20 cellular contexts compared by ENCODE assay signal in genomic region chr6:41494212-41495115, GRCh38. TPM values are rescaled to one million over a fixed set of nuclear protein-coding genes. Genes with fewer than 3 reads are reported as not detected.
DNase-seq lines count a peak whose midpoint lies in the region; ATAC-seq, FAIRE-seq and TF ChIP-seq lines count a peak whose summit lies in the region.
"Had no signal": no experiment of that assay in that cellular context is flagged by ENCODE, and none has a peak within 500 bp of the region (broad histone marks: within the 10 kb centered on the region; RNA-seq: fewer than 3 reads in every experiment).

No MANE protein-coding gene starts in this region.

- TF ChIP-seq POLR2A in HepG2 (IDR thresholded peaks at IDR 0.05; ENCODE audit: insufficient read depth in 1 of 2, low read depth in 2 of 2, low read length in 2 of 2) (no peak), right lobe of liver (IDR thresholded peaks at IDR 0.05) (no peak), GM12878 (IDR thresholded peaks at IDR 0.05; ENCODE audit: low read depth, low read length) (no peak)

- intact Hi-C loops in HepG2 (cut with micrococcal nuclease; ENCODE audit: unreplicated experiment) (no loop called here), right lobe of liver (cut with DNase I) (no loop called here), GM12878 (cut with micrococcal nuclease; ENCODE audit: unreplicated experiment) (no loop called here)

- no peak for TF ChIP-seq CTCF in HepG2 (CRISPR knock-in tag; IDR thresholded peaks at IDR 0.05)
- no peak for TF ChIP-seq CTCF in right lobe of liver (IDR thresholded peaks at IDR 0.05)
- no peak for TF ChIP-seq CTCF in GM12878 (IDR thresholded peaks at IDR 0.05 in 2 of 3, conservative IDR thresholded peaks at IDR 0.05 in 1 of 3; ENCODE audit: control insufficient read depth in 2 of 3, extremely low read depth in 1 of 3, insufficient read depth in 1 of 3, low read depth in 3 of 3, low read length in 3 of 3)
- TF ChIP-seq CTCF in lung (IDR thresholded peaks at IDR 0.05; ENCODE audit: control extremely low read depth, extremely low read depth) = no peak

- H3K4me3 ChIP-seq in HepG2 (replicated peaks in 1 of 3; ENCODE audit: insufficient read depth in 1 of 3, low read depth in 2 of 3, low read length in 3 of 3) (peak overlapping the region in 2 of 3 experiments; percentile 29 to 45; a peak in 3 of 6 replicates), right lobe of liver (no peak overlapping the region), GM12878 (no peak overlapping the region), lung (no peak overlapping the region)
- H3K4me3 ChIP-seq: esophagus muscularis mucosa, PC-9, psoas muscle, SJSA1, thoracic aorta had no signal

- TF ChIP-seq RAD21 in HepG2 (CRISPR knock-in tag; IDR thresholded peaks at IDR 0.05) = no peak
- no peak for TF ChIP-seq RAD21 in GM12878 (IDR thresholded peaks at IDR 0.05; ENCODE audit: insufficient read depth, low read depth, low read length)

- POLR2A ChIA-PET in HepG2 (lab: Yijun Ruan, JAX) (interaction anchor here (0.6 to 1.5 kb wide), 4 partner anchors 22 to 54 kb away, joined by 3 to 6 read pairs (median 4); no protein-coding TSS in a partner anchor), GM12878 (lab: Charles Lee) (interaction anchor here (1.1 kb wide), 1 partner anchor 37 kb away, joined by 4 read pairs; no protein-coding TSS in a partner anchor)

- no peaks in the 10 kb centered on the region for H3K79me2 ChIP-seq in HepG2 (ENCODE audit: insufficient read depth, low read length)
- H3K79me2 ChIP-seq in GM12878 (ENCODE audit: control insufficient read depth, insufficient read depth, low read length) = no peaks in the 10 kb centered on the region

- H3K9ac ChIP-seq in HepG2 (ENCODE audit: insufficient read depth, low read depth, low read length) (no peak overlapping the region), GM12878 (ENCODE audit: control insufficient read depth, insufficient read depth, low read length) (no peak overlapping the region)

- no peaks in the 10 kb centered on the region for H3K9me3 ChIP-seq in HepG2 (ENCODE audit: low read length)
- H3K9me3 ChIP-seq in right lobe of liver = no peaks in the 10 kb centered on the region
- H3K9me3 ChIP-seq in GM12878 (replicated peaks; ENCODE audit: control insufficient read depth, insufficient read depth, low read length) = no peaks in the 10 kb centered on the region
- no peaks in the 10 kb centered on the region for H3K9me3 ChIP-seq in lung (ENCODE audit: control insufficient read depth in 2 of 2, insufficient read depth in 1 of 2, low read length in 1 of 2)
- H3K9me3 ChIP-seq: esophagus muscularis mucosa, psoas muscle, SJSA1, thoracic aorta had no signal

- in situ Hi-C loops in HepG2 (cut with HindIII; ENCODE audit: extremely low pct_ligation_motif_present, low pct_unique_long_range_greater_than_20kb) (no loop called here), GM12878 (cut with MboI) (no loop called here)

- TF ChIP-seq EP300 in HepG2 (IDR thresholded peaks at IDR 0.05; ENCODE audit: low read depth in 2 of 2, low read length in 2 of 2) (0 out of 4 replicates have a peak, but pooled peaks of 1 of the 2 experiments have one; percentile 5), HepG2 (CRISPR knock-in tag; IDR thresholded peaks at IDR 0.05; ENCODE audit: borderline replicate concordance) (no peak), GM12878 (IDR thresholded peaks at IDR 0.05; ENCODE audit: borderline replicate concordance in 1 of 2, control insufficient read depth in 1 of 2, low read depth in 2 of 2, low read length in 2 of 2) (no peak)

- SMC1A ChIA-PET in GM12878 (lab: Charles Lee; ENCODE audit: uncharacterized antibody, unreplicated experiment) = interaction anchor here (0.7 to 1.6 kb wide), 2 partner anchors 23 to 45 kb away, joined by 3 to 4 read pairs; no protein-coding TSS in a partner anchor

- H2AFZ ChIP-seq in HepG2 (ENCODE audit: low read length) (no peak overlapping the region), GM12878 (ENCODE audit: control insufficient read depth, low read depth, low read length) (no peak overlapping the region)
- H2AFZ ChIP-seq: PC-9 had no signal

- H3K4me1 ChIP-seq in HepG2 (ENCODE audit: insufficient read depth, low read length) = peaks cover 69% of the 10 kb centered on the region
- no peaks in the 10 kb centered on the region for H3K4me1 ChIP-seq in right lobe of liver
- H3K4me1 ChIP-seq in GM12878 (ENCODE audit: control insufficient read depth, insufficient read depth, low read length) = peaks cover 27% of the 10 kb centered on the region
- H3K4me1 ChIP-seq in lung (ENCODE audit: control insufficient read depth in 2 of 2, insufficient read depth in 2 of 2, low read length in 2 of 2) = no peaks in the 10 kb centered on the region
- H3K4me1 ChIP-seq: psoas muscle had no signal

- H3K36me3 ChIP-seq in HepG2 (replicated peaks in 1 of 2; ENCODE audit: control insufficient read depth in 1 of 2, insufficient read depth in 2 of 2, low read length in 2 of 2) (no peaks in the 10 kb centered on the region), right lobe of liver (no peaks in the 10 kb centered on the region), GM12878 (ENCODE audit: control insufficient read depth in 2 of 2, insufficient read depth in 2 of 2, low read length in 1 of 2) (no peaks in the 10 kb centered on the region), lung (ENCODE audit: control insufficient read depth in 2 of 2, insufficient read depth in 2 of 2, low read length in 2 of 2) (no peaks in the 10 kb centered on the region)
- H3K36me3 ChIP-seq: esophagus muscularis mucosa, SJSA1, thoracic aorta had no signal

- H3K27ac ChIP-seq in HepG2 (ENCODE audit: extremely low read length, insufficient read depth, low read length) (no peak overlapping the region), right lobe of liver (no peak overlapping the region), GM12878 (ENCODE audit: control insufficient read depth, insufficient read depth) (no peak overlapping the region), lung (ENCODE audit: low read depth in 1 of 2, low read length in 1 of 2) (no peak overlapping the region)
- H3K27ac ChIP-seq: esophagus muscularis mucosa, PC-9, psoas muscle, SJSA1, thoracic aorta had no signal

- ATAC-seq in HepG2 (no peak), right lobe of liver (no peak), GM12878 (no peak), lung (ENCODE audit: insufficient read depth, low FRiP score) (peak; percentile 11), HG02970 (IDR thresholded peaks at IDR 0.05; ENCODE audit: low FRiP score, unreplicated experiment) (no peak), HG02678 (IDR thresholded peaks at IDR 0.05; ENCODE audit: unreplicated experiment) (no peak), HG03469 (IDR thresholded peaks at IDR 0.05; ENCODE audit: unreplicated experiment) (no peak)
- ATAC-seq: activated naive CD8-positive, alpha-beta T cell treated with anti-CD3 and anti-CD28 coated beads, Interleukin-2, amount 50 U/mL, for 24 hours; naive thymus-derived CD4-positive, alpha-beta T cell; psoas muscle had no signal

- H4K20me1 ChIP-seq in HepG2 (ENCODE audit: insufficient read depth, low read length) (no peaks in the 10 kb centered on the region), GM12878 (ENCODE audit: control insufficient read depth, insufficient read depth) (no peaks in the 10 kb centered on the region)

- H3K27me3 ChIP-seq in HepG2 (ENCODE audit: control insufficient read depth in 1 of 2, insufficient read depth in 2 of 2, low read length in 2 of 2) = peaks cover 3 to 8% of the 10 kb centered on the region in 2 experiments; a peak in 3 of 5 replicates
- no peaks in the 10 kb centered on the region for H3K27me3 ChIP-seq in right lobe of liver
- H3K27me3 ChIP-seq in GM12878 (replicated peaks in 1 of 2; ENCODE audit: control insufficient read depth in 2 of 2, insufficient read depth in 2 of 2, low read length in 1 of 2) = no peaks in the 10 kb centered on the region
- H3K27me3 ChIP-seq in lung (ENCODE audit: control insufficient read depth, insufficient read depth) = no peaks in the 10 kb centered on the region
- H3K27me3 ChIP-seq: SJSA1 had no signal

- DNase-seq in HepG2 (ENCODE audit: low spot score) (no peak), right lobe of liver (no peak), GM12878 (ENCODE audit: low read depth, low spot score) (no peak), lung (ENCODE audit: low spot score) (no peak), urothelium cell line (ENCODE audit: low spot score) (no peak)
- DNase-seq: activated naive CD8-positive, alpha-beta T cell treated with anti-CD3 and anti-CD28 coated beads, Interleukin-2, amount 50 U/mL, for 24 hours; GDM1; islet precursor cell; naive thymus-derived CD4-positive, alpha-beta T cell; NCI-H2081 treated with DMSO at 0.1 percent for 48 hours; NCI-H510A treated with DMSO at 0.1 percent for 48 hours; PC-9; psoas muscle had no signal

- RAD21 ChIA-PET in GM12878 (lab: Charles Lee; ENCODE audit: unreplicated experiment) = no interaction called here

- FAIRE-seq in HepG2 (lab: Jason Lieb, UNC) (no peak), GM12878 (lab: Jason Lieb, UNC) (no peak), urothelium cell line (lab: Jason Lieb, UNC) (peak; percentile 13)
- FAIRE-seq: A204.1 had no signal

- peak overlapping the region; percentile 60 for H3K4me2 ChIP-seq in HepG2 (ENCODE audit: low read depth, low read length)
- H3K4me2 ChIP-seq in GM12878 (ENCODE audit: control insufficient read depth, insufficient read depth) = no peak overlapping the region
- H3K4me2 ChIP-seq: PC-9 had no signal

- BruUV-seq in HepG2 (replicated peaks; lab: Mats Ljungman, UMichigan) (no TSS peak), GM12878 (replicated peaks; lab: Mats Ljungman, UMichigan) (no TSS peak)

- CTCF ChIA-PET in HepG2 (lab: Yijun Ruan, JAX; ENCODE audit: low intra/inter-chr PET ratio, low total read pairs) = no interaction called here
- CTCF ChIA-PET in GM12878 (lab: Yijun Ruan, JAX) = interaction anchor here (1.2 kb wide), 1 partner anchor 11 kb away, joined by 3 read pairs; no protein-coding TSS in a partner anchor

- WGBS in HepG2 (ENCODE audit: low lambda C conversion rate) = 13% methylated on average over 16 of the region's 16 CpGs
- WGBS in right lobe of liver (ENCODE audit: insufficient coverage, low coverage, low lambda C conversion rate, missing lambda C conversion rate) = 35% methylated on average over 14 of the region's 16 CpGs
- WGBS in GM12878 (ENCODE audit: insufficient coverage, insufficient replicate concordance, low lambda C conversion rate, missing lambda C conversion rate) = 64% methylated on average over 14 of the region's 16 CpGs
- 64 to 68% methylated on average over 16 of the region's 16 CpGs for WGBS in lung, 2 donors

RNA-seq across cellular contexts. Expression of gene FOXP4, which starts 51.7 kb away (rescaled TPM):
- total RNA-seq in HepG2 (2016; rRNA removed; fragmentation: Illumina TruSeq; extraction: Trizol) (11.0 TPM in 2 replicates), right lobe of liver (10 to 100 TPM; 12.6 to 19.2 (median 14.9) TPM), GM12878 (2014; rRNA removed) (3.4 and 5.1 TPM in 2 replicates), GM12878 (2014; rRNA removed; fragmentation: Illumina TruSeq; extraction: Trizol) (1.8 and 2.3 TPM in 2 replicates), GM12878 (2021) (41.6 and 46.1 TPM in 2 replicates), lung (10 to 100 TPM; 22.6 to 35.0 TPM)
- 2.8 and 3.0 TPM in 2 replicates for total RNA-seq in HepG2 (2016; cell fraction: cytosol; rRNA removed; fragmentation: Illumina TruSeq; extraction: Trizol; ENCODE audit: low read depth)
- total RNA-seq in HepG2 (2016; cell fraction: insoluble cytoplasmic fraction; rRNA removed; fragmentation: Illumina TruSeq; extraction: Trizol) = 9.5 and 11.3 TPM in 2 replicates
- 15.4 and 15.8 TPM in 2 replicates for total RNA-seq in HepG2 (2016; cell fraction: membrane; rRNA removed; fragmentation: Illumina TruSeq; extraction: Trizol)
- 14.9 TPM in 2 replicates for total RNA-seq in HepG2 (2016; cell fraction: nucleus; rRNA removed; fragmentation: Illumina TruSeq; extraction: Trizol)
- polyA plus RNA-seq in HepG2 (2011; rRNA removed) (12.4 and 15.9 TPM in 2 replicates), GM12878 (2011; rRNA removed) (0.73 and 2.3 TPM in 2 replicates), GM12878 (2014; fragmentation: Illumina TruSeq; extraction: Trizol) (1.9 and 6.3 TPM in 2 replicates), GM12878 (2014; fragmentation: Nextera tagmentation; extraction: Ambion mirVana) (under 1 TPM; 0.31 to 0.40 TPM), GM12878 (2014; rRNA removed) (12.0 and 16.6 TPM in 2 replicates), GM12878 (2016; fragmentation: Nextera tagmentation; extraction: Ambion mirVana) (1 to 10 TPM; 2.1 to 2.3 TPM), lung (10 to 100 TPM; 12.8 to 21.7 TPM)
- polyA plus RNA-seq in HepG2 (2011; cell fraction: cytosol; rRNA removed) = 6.6 and 10.1 TPM in 2 replicates
- 47.8 and 59.4 TPM in 2 replicates for polyA plus RNA-seq in HepG2 (2011; cell fraction: nucleus; rRNA removed)
- 53.6 and 69.1 TPM in 2 replicates for polyA plus RNA-seq in HepG2 (2012)
- 10.9 and 11.7 TPM in 2 replicates for polyA plus RNA-seq in HepG2 (2016; cell fraction: cytosol; fragmentation: Illumina TruSeq; extraction: Trizol; ENCODE audit: low read depth)
- polyA plus RNA-seq in HepG2 (2016; cell fraction: insoluble cytoplasmic fraction; fragmentation: Illumina TruSeq; extraction: Trizol; ENCODE audit: low read depth) = 37.6 and 56.8 TPM in 2 replicates
- polyA plus RNA-seq in HepG2 (2016; cell fraction: membrane; fragmentation: Illumina TruSeq; extraction: Trizol; ENCODE audit: low read depth) = 44.1 and 44.7 TPM in 2 replicates
- polyA plus RNA-seq in HepG2 (2016; cell fraction: nucleus; fragmentation: Illumina TruSeq; extraction: Trizol; ENCODE audit: insufficient read depth, low read depth) = 75.1 and 80.7 TPM in 2 replicates
- polyA minus RNA-seq in HepG2 (2011; rRNA and poly(A)+ RNA removed; ENCODE audit: low replicate concordance) = 3.3 and 26.4 TPM in 2 replicates
- polyA minus RNA-seq in HepG2 (2011; cell fraction: cytosol; rRNA and poly(A)+ RNA removed) = 29.5 and 30.0 TPM in 2 replicates
- polyA minus RNA-seq in HepG2 (2011; cell fraction: nucleus; rRNA and poly(A)+ RNA removed) = 15.2 and 15.5 TPM in 2 replicates
- total RNA-seq in GM12878 (2013; cell fraction: nucleolus; rRNA removed) = 18.2 and 18.6 TPM in 2 replicates
- polyA plus RNA-seq in GM12878 (2011; ENCODE audit: low read depth) = 4.1 TPM
- polyA plus RNA-seq in GM12878 (2011; cell fraction: cytosol; rRNA removed) = 4.1 and 4.7 TPM in 2 replicates
- polyA plus RNA-seq in GM12878 (2011; cell fraction: nucleus; rRNA removed) = 18.4 and 27.1 TPM in 2 replicates
- 18.6 and 19.7 TPM in 2 replicates for polyA plus RNA-seq in GM12878 (2012)
- polyA minus RNA-seq in GM12878 (2011; rRNA and poly(A)+ RNA removed) = 3.1 and 7.7 TPM in 2 replicates
- polyA minus RNA-seq in GM12878 (2011; cell fraction: cytosol; rRNA and poly(A)+ RNA removed) = 12.6 and 13.3 TPM in 2 replicates
- 4.7 and 9.2 TPM in 2 replicates for polyA minus RNA-seq in GM12878 (2011; cell fraction: nucleus; rRNA and poly(A)+ RNA removed)

Comparison
In these comparisons a context has a peak if more than half of its experiments do, and no peak if none do; other contexts are left out.
1. H3K4me3 ChIP-seq: peak in HepG2 (2 of 3); none in right lobe of liver (0 of 3), GM12878 (single experiment) and lung (single experiment).
2. Of the 75 proteins assayed by ChIP-seq in both HepG2 and GM12878: peak only in HepG2: JUND; only in GM12878: IKZF1 and NR2F1; in both: none; in neither: 70; mixed calls (peak in some experiments, not most) for 2.